20 cellular contexts compared by ENCODE assay signal in the genomic region with DNA sequence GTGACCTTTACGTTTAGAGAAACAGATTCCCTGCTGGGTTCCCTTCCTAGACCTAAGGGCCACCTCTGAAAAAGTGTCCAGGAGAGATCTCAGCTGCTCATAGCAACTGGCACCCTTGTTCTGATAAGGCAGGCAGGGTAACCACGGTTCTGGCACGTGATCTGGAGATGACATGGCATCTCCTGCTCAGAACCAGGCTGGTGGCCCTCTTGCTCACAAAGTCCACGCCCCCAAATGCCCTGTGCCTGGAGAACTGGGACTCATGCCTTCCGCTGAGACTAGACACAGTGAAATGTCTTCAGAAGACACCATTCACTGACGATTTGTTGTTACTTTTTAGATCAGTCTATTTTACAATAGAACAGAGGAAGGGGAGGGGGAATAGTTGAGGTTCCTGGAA.
DNase-seq lines count a peak whose midpoint lies in the region; ATAC-seq, FAIRE-seq and TF ChIP-seq lines count a peak whose summit lies in the region.
"Had no signal": no experiment of that assay in that cellular context is flagged by ENCODE, and none has a peak within 500 bp of the region (broad histone marks: within the 10 kb centered on the region; RNA-seq: fewer than 3 reads in every experiment).

No MANE protein-coding gene starts in this region.

- no peaks in the 10 kb centered on the region for H3K23me2 ChIP-seq in H1 (ENCODE audit: low read depth, low read length)

- H3K4ac ChIP-seq in H1 (replicated peaks; ENCODE audit: insufficient read length, low read depth, low read length), result no peak overlapping the region

- peak overlapping the region; percentile 28 for H3K27ac ChIP-seq in HUES48 (ENCODE audit: low read depth, low read length)
- no peak overlapping the region for H3K27ac ChIP-seq in H1 (ENCODE audit: low read depth, low read length)
- peak overlapping the region; percentile 56 for H3K27ac ChIP-seq in substantia nigra (ENCODE audit: low read depth, low read length, poor library complexity, severe bottlenecking)
- H3K27ac ChIP-seq in kidney (ENCODE audit: low read depth in 2 of 2, low read length in 2 of 2), result no peak overlapping the region
- H3K27ac ChIP-seq: GM23248 had no signal

- peak; percentile 73 for DNase-seq in cardiac septum (ENCODE audit: low spot score)
- DNase-seq in left cardiac atrium, result no peak
- DNase-seq in H1 (ENCODE audit: low read depth in 1 of 2, low spot score in 2 of 2), result no peak
- peak in 1 of 49 donors; percentile 10 for DNase-seq in substantia nigra (lab: John Stamatoyannopoulos, UW)
- no peak for DNase-seq in GM12891 (ENCODE audit: insufficient read length, low spot score)
- no peak for DNase-seq in kidney
- no peak for DNase-seq in dermis blood vessel endothelial cell
- DNase-seq: ACHN; BE2C; CD4-positive, CD25-positive, alpha-beta regulatory T cell; CD8-positive, alpha-beta memory T cell; COR-L47; DMS 273 treated with DMSO at 0.1 percent for 48 hours; DMS53; DND-41; EL; GM23248 had no signal

- H2BK5ac ChIP-seq in H1 (ENCODE audit: low read depth, low read length), result peak overlapping the region; percentile 55; the same call in 1 of the 2 replicates

- H3K4me3 ChIP-seq in HUES48 (ENCODE audit: low read depth, low read length), result no peak overlapping the region
- H3K4me3 ChIP-seq in H1 (ENCODE audit: extremely low read depth in 1 of 4, insufficient read depth in 2 of 4, low read depth in 3 of 4, low read length in 4 of 4), result no peak overlapping the region
- no peak overlapping the region for H3K4me3 ChIP-seq in kidney (ENCODE audit: low read length in 2 of 2)
- H3K4me3 ChIP-seq: GM12878, GM23248 had no signal

- H2BK12ac ChIP-seq in H1 (ENCODE audit: low read depth, low read length), result no peak overlapping the region

- no peak overlapping the region for H2AFZ ChIP-seq in H1 (ENCODE audit: low read length)
- H2AFZ ChIP-seq: GM23248 had no signal

- no peak overlapping the region for H4K8ac ChIP-seq in H1 (ENCODE audit: extremely low read depth, insufficient read depth, low read length)

- no peak overlapping the region for H4K5ac ChIP-seq in H1 (ENCODE audit: insufficient read length, low read depth, low read length)

- H3K36me3 ChIP-seq in HUES48 (ENCODE audit: control insufficient read depth, insufficient read depth, low read length), result no peaks in the 10 kb centered on the region
- H3K36me3 ChIP-seq in H1 (ENCODE audit: control insufficient read depth in 2 of 4, insufficient read depth in 4 of 4, low read length in 3 of 4), result no peaks in the 10 kb centered on the region
- no peaks in the 10 kb centered on the region for H3K36me3 ChIP-seq in kidney (ENCODE audit: control insufficient read depth in 1 of 2, insufficient read depth in 2 of 2, low read length in 2 of 2)

- TF ChIP-seq POLR2A in H1 (IDR thresholded peaks at IDR 0.05; ENCODE audit: control extremely low read depth in 1 of 2, low read depth in 2 of 2, low read length in 2 of 2) (no peak), GM12891 (IDR thresholded peaks at IDR 0.05; ENCODE audit: low read depth, low read length) (no peak)

- no peak overlapping the region for H3K23ac ChIP-seq in H1 (ENCODE audit: insufficient read length)

- CTCF ChIA-PET in H1 (lab: Charles Lee; ENCODE audit: partially characterized antibody), result interaction anchor here (0.9 to 1.4 kb wide), 2 partner anchors 9 to 45 kb away, joined by 4 to 6 read pairs; no protein-coding TSS in a partner anchor

- 0 out of 2 replicates have a peak overlapping the region, but pooled peaks have one; percentile 39 for H3K18ac ChIP-seq in H1 (ENCODE audit: extremely low read depth, low read length)

- 0 out of 2 replicates have a peak overlapping the region, but pooled peaks have one; percentile 35 for H2BK20ac ChIP-seq in H1 (ENCODE audit: low read length)

- H3K27me3 ChIP-seq in HUES48 (ENCODE audit: control insufficient read depth, insufficient read depth, low read length), result no peaks in the 10 kb centered on the region
- H3K27me3 ChIP-seq in H1 (replicated peaks in 1 of 4; ENCODE audit: control insufficient read depth in 3 of 4, extremely low read depth in 1 of 4, insufficient read depth in 3 of 4, low read length in 3 of 4), result no peaks in the 10 kb centered on the region; a peak in 1 of 7 replicates
- H3K27me3 ChIP-seq: BE2C had no signal

- 0 out of 2 replicates have a peak overlapping the region, but pooled peaks have one; percentile 55 for H2BK15ac ChIP-seq in H1 (ENCODE audit: low read length)

- TF ChIP-seq CTCF in H1 (IDR thresholded peaks at IDR 0.05; ENCODE audit: control extremely low read depth in 1 of 3, insufficient read depth in 1 of 3, low read depth in 1 of 3, low read length in 3 of 3) (no peak), kidney (IDR thresholded peaks at IDR 0.05; ENCODE audit: borderline replicate concordance, extremely low read depth, insufficient read depth) (no peak)

- H3K9ac ChIP-seq in HUES48 (ENCODE audit: low read depth, low read length), result no peak overlapping the region
- H3K9ac ChIP-seq in H1 (replicated peaks in 1 of 4; ENCODE audit: extremely low read depth in 1 of 4, low read depth in 3 of 4, low read length in 3 of 4), result no peak overlapping the region
- no peak overlapping the region for H3K9ac ChIP-seq in kidney (ENCODE audit: low read length in 2 of 2)
- H3K9ac ChIP-seq: GM23248 had no signal

- no peaks in the 10 kb centered on the region for H3K9me3 ChIP-seq in HUES48 (ENCODE audit: control insufficient read depth, insufficient read depth, low read length)
- peaks cover 0 to 4% of the 10 kb centered on the region in 2 experiments; a peak in 1 of 4 replicates for H3K9me3 ChIP-seq in H1 (ENCODE audit: insufficient read depth in 2 of 2, low read depth in 1 of 2, low read length in 1 of 2)
- H3K9me3 ChIP-seq in kidney (ENCODE audit: control insufficient read depth in 1 of 2, low read length in 2 of 2), result no peaks in the 10 kb centered on the region
- H3K9me3 ChIP-seq: BE2C had no signal

- H3K4me1 ChIP-seq in HUES48 (ENCODE audit: control insufficient read depth, insufficient read depth, low read length) (peaks cover 14% of the 10 kb centered on the region), H1 (replicated peaks in 1 of 4; ENCODE audit: control insufficient read depth in 3 of 4, insufficient read depth in 4 of 4, low read length in 3 of 4) (peaks cover 0 to 9% (median 6%) of the 10 kb centered on the region in 4 experiments; a peak in 4 of 7 replicates), kidney (ENCODE audit: control insufficient read depth in 1 of 2, insufficient read depth in 1 of 2, low read depth in 1 of 2, low read length in 2 of 2) (no peaks in the 10 kb centered on the region)

- no peak overlapping the region for H3K56ac ChIP-seq in H1 (replicated peaks; ENCODE audit: insufficient read length, low read depth, low read length)

- intact Hi-C loops in cardiac septum (cut with DNase I), result no loop called here
- intact Hi-C loops in left cardiac atrium (cut with DNase I), result no loop called here
- intact Hi-C loops in kidney (cut with DNase I), result no loop called here

- H3K79me1 ChIP-seq in H1 (ENCODE audit: low read depth, low read length), result no peaks in the 10 kb centered on the region

- ATAC-seq in left cardiac atrium, result no peak
- ATAC-seq: GM12878 had no signal

- H2AK5ac ChIP-seq in H1 (ENCODE audit: low read depth, low read length), result no peak overlapping the region

- H3K14ac ChIP-seq in H1 (ENCODE audit: insufficient read length), result no peak overlapping the region

- FAIRE-seq in H1 (lab: Jason Lieb, UNC), result no peak
- FAIRE-seq in GM12891 (lab: Jason Lieb, UNC), result no peak
- no peak for FAIRE-seq in kidney (lab: Jason Lieb, UNC)
- FAIRE-seq: A204.1, GM12878 had no signal

- no peaks in the 10 kb centered on the region for H3K79me2 ChIP-seq in H1 (ENCODE audit: control insufficient read depth in 1 of 2, insufficient read depth in 2 of 2, low read length in 2 of 2)

- peak overlapping the region; percentile 45 for H4K91ac ChIP-seq in H1 (replicated peaks; ENCODE audit: insufficient read length, low read length)

- H3K4me2 ChIP-seq in H1 (ENCODE audit: insufficient read depth in 1 of 2, low read depth in 2 of 2, low read length in 2 of 2), result no peak overlapping the region

- POLR2A ChIA-PET in H1 (lab: Charles Lee; ENCODE audit: partially characterized antibody), result no interaction called here

- no peaks in the 10 kb centered on the region for H4K20me1 ChIP-seq in H1 (replicated peaks in 1 of 2; ENCODE audit: control insufficient read depth in 1 of 2, insufficient read depth in 2 of 2, low read length in 2 of 2)

- TF ChIP-seq RAD21 in H1 (IDR thresholded peaks at IDR 0.05 in 1 of 2, conservative IDR thresholded peaks at IDR 0.05 in 1 of 2; ENCODE audit: low read depth in 2 of 2, low read length in 2 of 2), result no peak

- 86% methylated on average over 6 of the region's 6 CpGs; no CpG with 5 or more reads in 1 of the 2 experiments for WGBS in H1 (ENCODE audit: extremely low coverage in 1 of 2, insufficient coverage in 1 of 2, insufficient read length in 1 of 2, insufficient replicate concordance in 2 of 2, low coverage in 1 of 2, low lambda C conversion rate in 2 of 2, missing lambda C conversion rate in 1 of 2), 2 experiments

- peak overlapping the region; percentile 69 for H2BK120ac ChIP-seq in H1 (replicated peaks; ENCODE audit: low read depth, low read length)

- no peak for TF ChIP-seq EP300 in H1 (IDR thresholded peaks at IDR 0.05; ENCODE audit: borderline replicate concordance in 1 of 2, low read depth in 2 of 2, low read length in 2 of 2)

TF ChIP-seq in H1, 55 proteins besides CTCF, POLR2A, EP300 and RAD21:
- TF ChIP-seq ZNF274 (IDR thresholded peaks at IDR 0.05; ENCODE audit: borderline replicate concordance, extremely low read depth, low read length) (no peak), CTBP2 (IDR thresholded peaks at IDR 0.05; ENCODE audit: borderline replicate concordance, insufficient read depth, insufficient read length, low read length) (peak; percentile 6)

TF ChIP-seq in GM12891, 5 proteins besides CTCF, POLR2A, EP300 and RAD21:
- TF ChIP-seq TAF1 (IDR thresholded peaks at IDR 0.05; ENCODE audit: low read depth, low read length) (no peak), POLR2AphosphoS5 (IDR thresholded peaks at IDR 0.05; ENCODE audit: low read depth, low read length) (no peak), POU2F2 (IDR thresholded peaks at IDR 0.05; ENCODE audit: low read depth, low read length) (no peak), PAX5 (IDR thresholded peaks at IDR 0.05; ENCODE audit: insufficient read depth, low read length, severe bottlenecking) (no peak), SPI1 (IDR thresholded peaks at IDR 0.05; ENCODE audit: low read depth, low read length) (no peak)

Comparison
In these comparisons a context has a peak if more than half of its experiments do, and no peak if none do; other contexts are left out.
1. H3K27ac ChIP-seq: peak in HUES48 (single experiment) and substantia nigra (single experiment); none in H1 (single experiment) and kidney (0 of 2).